ENCODE assay signal across 16 cellular contexts in the genomic region with DNA sequence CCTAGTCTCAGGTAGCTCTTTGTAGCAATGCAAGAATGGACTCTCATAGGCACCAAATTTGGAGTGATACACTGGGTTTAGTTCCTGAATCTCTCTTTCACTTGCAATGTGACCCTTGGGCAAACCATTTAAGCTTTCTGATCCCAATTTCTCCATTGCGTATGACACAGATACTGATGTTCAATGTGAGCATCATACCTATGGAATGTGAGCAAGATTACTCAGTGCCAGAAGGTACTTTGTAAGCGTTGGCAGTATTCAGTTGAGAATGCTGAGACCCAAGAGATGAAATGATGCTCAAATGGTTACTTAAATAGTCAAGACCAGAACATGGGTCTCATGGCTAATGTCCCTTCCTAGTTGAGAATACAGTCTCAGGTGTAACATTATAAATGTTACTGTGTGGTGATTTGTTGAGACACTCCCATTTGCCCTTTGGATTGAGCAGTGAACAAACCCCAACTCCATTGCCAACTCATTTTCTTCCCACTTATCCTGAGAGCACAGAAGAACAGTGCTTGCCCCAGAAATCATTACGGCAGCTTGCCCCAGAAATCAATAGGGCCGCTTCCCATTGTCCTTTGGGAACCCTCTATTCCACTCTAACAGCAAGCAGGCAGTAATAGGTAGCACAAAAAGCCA.
"Had no signal": no experiment of that assay in that cellular context is flagged by ENCODE, and none has a peak within 500 bp of the region (broad histone marks: within the 10 kb centered on the region; RNA-seq: fewer than 3 reads in every experiment).

No MANE protein-coding gene starts in this region.

- H3K36me3 ChIP-seq: esophagus squamous epithelium, heart left ventricle, left ventricle myocardium inferior, neural progenitor cell, pancreas had no signal

- H3K4me1 Mint-ChIP-seq: activated naive CD8-positive, alpha-beta T cell treated with anti-CD3 and anti-CD28 coated beads, Interleukin-2, amount 10 ng/mL, durations not matched to agents 7 days and 5 days had no signal

- H3K4me3 ChIP-seq: esophagus squamous epithelium, heart left ventricle, left ventricle myocardium inferior, neural progenitor cell, pancreas had no signal

- ATAC-seq: activated T-cell treated with anti-CD3 and anti-CD28 coated beads, Interleukin-2, amount 50 U/mL, for 72 hours; heart left ventricle had no signal

- H3K36me3 Mint-ChIP-seq: activated CD4-positive, alpha-beta memory T cell treated with anti-CD3 and anti-CD28 coated beads for 36 hours; activated naive CD8-positive, alpha-beta T cell treated with anti-CD3 and anti-CD28 coated beads, Interleukin-2, amount 10 ng/mL, durations not matched to agents 7 days and 5 days; neural progenitor cell had no signal

- FAIRE-seq: islet of Langerhans, pancreas had no signal

- H3K4me1 ChIP-seq: esophagus squamous epithelium, heart left ventricle, left ventricle myocardium inferior, pancreas had no signal

- H3K9me3 ChIP-seq: esophagus squamous epithelium, pancreas had no signal

- H3K27me3 ChIP-seq: neural progenitor cell, pancreas had no signal

- DNase-seq: activated CD4-positive, alpha-beta memory T cell treated with anti-CD3 and anti-CD28 coated beads for 36 hours; activated gamma-delta T cell treated with Interleukin-2 at 50 U/mL for 16 hours; activated naive CD8-positive, alpha-beta T cell treated with anti-CD3 and anti-CD28 coated beads, Interleukin-2, amount 10 ng/mL, durations not matched to agents 7 days and 5 days; activated T-cell treated with anti-CD3 and anti-CD28 coated beads, Interleukin-2, amount 50 U/mL, for 72 hours; anterior cingulate cortex; esophagus squamous epithelium; foreskin fibroblast; heart left ventricle; left ventricle myocardium inferior; mesenchymal stem cell; pancreas; stimulated activated CD4-positive, alpha-beta T cell treated with anti-CD3 and anti-CD28 coated beads, Interleukin-2, amount 100 ng/mL, for 48 hours had no signal

- H3K27ac Mint-ChIP-seq: activated CD4-positive, alpha-beta memory T cell treated with anti-CD3 and anti-CD28 coated beads for 36 hours; activated naive CD8-positive, alpha-beta T cell treated with anti-CD3 and anti-CD28 coated beads, Interleukin-2, amount 10 ng/mL, durations not matched to agents 7 days and 5 days; activated T-cell treated with anti-CD3 and anti-CD28 coated beads, Interleukin-2, amount 50 U/mL, for 72 hours; neural progenitor cell; stimulated activated naive CD8-positive, alpha-beta T cell treated with anti-CD3 and anti-CD28 coated beads, Interleukin-15, Interleukin-2, amounts not matched to agents 100 ng/mL and 50 ng/mL, for 24 hours; T-helper 2 cell treated with Interferon-gamma antibody and Interleukin-4, amounts not matched to agents 5 μg/mL and 100 μg/mL, for 36 hours had no signal

- H3K27me3 Mint-ChIP-seq: activated naive CD8-positive, alpha-beta T cell treated with anti-CD3 and anti-CD28 coated beads, Interleukin-2, amount 10 ng/mL, durations not matched to agents 7 days and 5 days; stimulated activated naive CD8-positive, alpha-beta T cell treated with anti-CD3 and anti-CD28 coated beads, Interleukin-15, Interleukin-2, amounts not matched to agents 100 ng/mL and 50 ng/mL, for 24 hours had no signal

- H3K4me3 Mint-ChIP-seq: activated CD4-positive, alpha-beta memory T cell treated with anti-CD3 and anti-CD28 coated beads for 36 hours; activated naive CD8-positive, alpha-beta T cell treated with anti-CD3 and anti-CD28 coated beads, Interleukin-2, amount 10 ng/mL, durations not matched to agents 7 days and 5 days; activated T-cell treated with anti-CD3 and anti-CD28 coated beads, Interleukin-2, amount 50 U/mL, for 72 hours; neural progenitor cell; stimulated activated naive CD8-positive, alpha-beta T cell treated with anti-CD3 and anti-CD28 coated beads, Interleukin-15, Interleukin-2, amounts not matched to agents 100 ng/mL and 50 ng/mL, for 24 hours; T-helper 2 cell treated with Interferon-gamma antibody and Interleukin-4, amounts not matched to agents 5 μg/mL and 100 μg/mL, for 36 hours had no signal

- H3K27ac ChIP-seq: esophagus squamous epithelium, heart left ventricle, left ventricle myocardium inferior, neural progenitor cell, pancreas had no signal
